ENCODE assay signal across 9 cellular contexts in the genomic region with DNA sequence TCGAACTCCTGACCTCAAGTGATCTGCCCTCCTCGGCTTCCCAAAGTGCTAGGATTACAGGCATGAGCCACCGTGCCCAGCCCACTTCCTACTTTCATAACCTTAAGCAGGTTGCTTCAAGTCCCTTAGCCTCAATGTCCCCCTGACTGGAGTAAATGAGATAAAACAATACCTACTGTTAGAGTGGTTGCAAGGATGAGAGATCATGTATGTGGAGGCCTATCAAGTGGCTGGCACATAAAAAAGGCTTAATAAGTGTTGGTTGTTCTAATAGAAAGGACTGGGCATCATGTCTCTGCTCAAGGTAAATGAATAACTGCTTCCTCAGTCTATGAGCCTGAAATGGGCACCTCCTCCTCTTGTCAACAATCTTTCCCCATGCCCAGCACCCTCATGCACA.
"Had no signal": no experiment of that assay in that cellular context is flagged by ENCODE, and none has a peak within 500 bp of the region (broad histone marks: within the 10 kb centered on the region; RNA-seq: fewer than 3 reads in every experiment).

No MANE protein-coding gene starts in this region.

- H3K4me1 ChIP-seq: HAP-1 had no signal

- H3K9ac ChIP-seq: GM23248 had no signal

- H3K4me3 ChIP-seq: GM23248, HAP-1, K562 had no signal

- H3K27ac Mint-ChIP-seq: HFFc6 had no signal

- DNase-seq: GM23248, GOT3, H7, HFFc6, IMR-90 had no signal

- H3K4me3 Mint-ChIP-seq: HFFc6 had no signal

- H2AFZ ChIP-seq: GM23248 had no signal

- FAIRE-seq: HTR-8/SVneo, K562 had no signal

- H3K9me3 ChIP-seq: HAP-1 had no signal

- H3K36me3 ChIP-seq: HAP-1 had no signal

- ATAC-seq: HCT116, K562 had no signal

- H3K27ac ChIP-seq: GM23248 had no signal
